ENCODE assay signal across 11 cellular contexts in genomic region chr10:117318909-117319308, GRCh38. TPM values are rescaled to one million over a fixed set of nuclear protein-coding genes. Genes with fewer than 3 reads are reported as not detected.
DNase-seq lines count a peak whose midpoint lies in the region; ATAC-seq, FAIRE-seq and TF ChIP-seq lines count a peak whose summit lies in the region.
"Had no signal": no experiment of that assay in that cellular context is flagged by ENCODE, and none has a peak within 500 bp of the region (broad histone marks: within the 10 kb centered on the region; RNA-seq: fewer than 3 reads in every experiment).

No MANE protein-coding gene starts in this region.

- no peaks in the 10 kb centered on the region for H3K27me3 ChIP-seq in H9 (ENCODE audit: insufficient read depth, low read length)
- H3K27me3 ChIP-seq in adipocyte (replicated peaks; ENCODE audit: control insufficient read depth, insufficient read depth, low read length) = no peaks in the 10 kb centered on the region
- H3K27me3 ChIP-seq in neuronal stem cell (ENCODE audit: control insufficient read depth in 3 of 3, insufficient read depth in 3 of 3, low read depth in 1 of 3, low read length in 3 of 3) = no peaks in the 10 kb centered on the region

- no peaks in the 10 kb centered on the region for H3K23me2 ChIP-seq in H9 (ENCODE audit: insufficient read length, low read depth, low read length, poor library complexity, severe bottlenecking)

- no peak overlapping the region for H2BK5ac ChIP-seq in H9 (ENCODE audit: insufficient read length, low read length)
- no peak overlapping the region for H2BK5ac ChIP-seq in neuronal stem cell (ENCODE audit: low read length)

- no peaks in the 10 kb centered on the region for H4K20me1 ChIP-seq in H9 (ENCODE audit: control insufficient read depth, insufficient read depth, insufficient read length)

- DNase-seq in AG10803 (ENCODE audit: low read depth) = peak; percentile 12
- no peak for DNase-seq in H9
- DNase-seq in adipocyte (ENCODE audit: low read depth) = peak; percentile 47
- no peak for DNase-seq in kidney
- DNase-seq in HK-2 (ENCODE audit: unreplicated experiment) = no peak
- no peak for DNase-seq in neuronal stem cell (ENCODE audit: low spot score)
- DNase-seq in NCI-H187 (lab: John Stamatoyannopoulos, UW) = no peak
- DNase-seq: activated CD8-positive, alpha-beta T cell treated with anti-CD3 and anti-CD28 coated beads, Interleukin-2, amount 10 ng/mL, durations not matched to agents 7 days and 5 days; NCI-H69 had no signal

- intact Hi-C loops in kidney (cut with DNase I) = no loop called here

- H3K9me3 ChIP-seq in H9 (ENCODE audit: control insufficient read depth, low read depth, low read length) = no peaks in the 10 kb centered on the region
- H3K9me3 ChIP-seq in adipocyte (ENCODE audit: control insufficient read depth, low read length) = no peaks in the 10 kb centered on the region
- no peaks in the 10 kb centered on the region for H3K9me3 ChIP-seq in kidney (ENCODE audit: control insufficient read depth in 1 of 2, low read length in 2 of 2)
- H3K9me3 ChIP-seq in neuronal stem cell (replicated peaks in 1 of 2; ENCODE audit: control insufficient read depth in 2 of 2, insufficient read depth in 1 of 2, low read depth in 1 of 2, low read length in 2 of 2) = no peaks in the 10 kb centered on the region

- H2BK120ac ChIP-seq in H9 (ENCODE audit: low read depth, low read length, poor library complexity, severe bottlenecking) (no peak overlapping the region), neuronal stem cell (ENCODE audit: low read depth, low read length) (no peak overlapping the region)

- H3K4me1 ChIP-seq in H9 (ENCODE audit: insufficient read depth, low read length) (no peaks in the 10 kb centered on the region; the same call in 1 of the 2 replicates), adipocyte (ENCODE audit: control insufficient read depth, insufficient read depth, low read length) (no peaks in the 10 kb centered on the region), kidney (ENCODE audit: control insufficient read depth in 1 of 2, insufficient read depth in 1 of 2, low read depth in 1 of 2, low read length in 2 of 2) (no peaks in the 10 kb centered on the region), neuronal stem cell (ENCODE audit: control insufficient read depth in 2 of 2, insufficient read depth in 1 of 2, low read depth in 1 of 2, low read length in 2 of 2) (no peaks in the 10 kb centered on the region)

- H3K79me1 ChIP-seq in H9 (ENCODE audit: insufficient read depth, low read depth, low read length, poor library complexity, severe bottlenecking) (no peaks in the 10 kb centered on the region), neuronal stem cell (ENCODE audit: low read depth, low read length) (no peaks in the 10 kb centered on the region)

- FAIRE-seq in kidney (lab: Jason Lieb, UNC) = peak; percentile 85

- H3K4me3 ChIP-seq in AG10803 (ENCODE audit: low read length) (no peak overlapping the region), adipocyte (ENCODE audit: low read length) (no peak overlapping the region), kidney (ENCODE audit: low read length in 2 of 2) (no peak overlapping the region), neuronal stem cell (ENCODE audit: low read length in 2 of 2) (no peak overlapping the region)
- H3K4me3 ChIP-seq: lung had no signal

- H3T11ph ChIP-seq in H9 (ENCODE audit: low read length) = no peak overlapping the region

- no peaks in the 10 kb centered on the region for H3K27me3 Mint-ChIP-seq in H9 (ENCODE audit: low read depth)

- H3K18ac ChIP-seq in H9 (ENCODE audit: insufficient read length, low read depth, low read length) (no peak overlapping the region), neuronal stem cell (ENCODE audit: low read length) (no peak overlapping the region)

- no peaks in the 10 kb centered on the region for H3K79me2 ChIP-seq in H9 (ENCODE audit: insufficient read depth, low read length)

- peaks cover 0 to 8% (median 0%) of the 10 kb centered on the region in 3 experiments; a peak in 3 of 7 replicates for H3K36me3 Mint-ChIP-seq in H9 (ENCODE audit: insufficient read depth in 1 of 3, low read depth in 3 of 3)

- H4K91ac ChIP-seq in H9 (ENCODE audit: insufficient read length, low read depth, low read length) (no peak overlapping the region), neuronal stem cell (ENCODE audit: low read depth, low read length, poor library complexity) (no peak overlapping the region)

- H3K23ac ChIP-seq in H9 (ENCODE audit: insufficient read length, low read depth, low read length) = no peak overlapping the region
- no peak overlapping the region for H3K23ac ChIP-seq in neuronal stem cell (ENCODE audit: low read depth, low read length, poor library complexity)

- TF ChIP-seq CTCF in AG10803 (conservative IDR thresholded peaks at IDR 0.05; ENCODE audit: low read length) = peak; percentile 59
- peak; percentile 48 for TF ChIP-seq CTCF in H9 (conservative IDR thresholded peaks at IDR 0.05)
- TF ChIP-seq CTCF in kidney (IDR thresholded peaks at IDR 0.05; ENCODE audit: borderline replicate concordance, extremely low read depth, insufficient read depth) = no peak

- H3K4ac ChIP-seq in H9 (ENCODE audit: low read depth, low read length) (no peak overlapping the region), neuronal stem cell (ENCODE audit: low read length) (no peak overlapping the region)

- H2BK20ac ChIP-seq in H9 (ENCODE audit: low read depth, low read length, poor library complexity, severe bottlenecking) = no peak overlapping the region

- H2AFZ ChIP-seq in H9 (ENCODE audit: low read length) (no peak overlapping the region), neuronal stem cell (ENCODE audit: low read length) (no peak overlapping the region)

- H4K5ac ChIP-seq in H9 (ENCODE audit: insufficient read length, low read depth, low read length) = no peak overlapping the region

- H3K4me1 Mint-ChIP-seq in H9 = peaks cover 18 to 19% of the 10 kb centered on the region in 2 experiments

- no peak overlapping the region for H3K9ac ChIP-seq in H9 (ENCODE audit: extremely low read depth, insufficient read length, low read length)
- no peak overlapping the region for H3K9ac ChIP-seq in adipocyte (ENCODE audit: low read length)
- H3K9ac ChIP-seq in kidney (ENCODE audit: low read length in 2 of 2) = no peak overlapping the region
- H3K9ac ChIP-seq in neuronal stem cell (ENCODE audit: low read depth, low read length, poor library complexity) = no peak overlapping the region

- H3K27ac ChIP-seq in H9 (ENCODE audit: insufficient read length, low read depth, low read length) (no peak overlapping the region), kidney (ENCODE audit: low read depth in 2 of 2, low read length in 2 of 2) (no peak overlapping the region), neuronal stem cell (replicated peaks; ENCODE audit: low read length) (no peak overlapping the region)

- H3K14ac ChIP-seq in H9 (ENCODE audit: insufficient read depth, low read length) (no peak overlapping the region), neuronal stem cell (ENCODE audit: low read length) (no peak overlapping the region)

- H3K9me3 Mint-ChIP-seq in H9 = no peaks in the 10 kb centered on the region

- H2AK5ac ChIP-seq in H9 (ENCODE audit: insufficient read length, low read length) (no peak overlapping the region), neuronal stem cell (ENCODE audit: low read depth, low read length) (no peak overlapping the region)

- H3K27ac Mint-ChIP-seq in H9 = no peak overlapping the region
- H3K27ac Mint-ChIP-seq: activated CD8-positive, alpha-beta T cell treated with anti-CD3 and anti-CD28 coated beads, Interleukin-2, amount 10 ng/mL, durations not matched to agents 7 days and 5 days had no signal

- H3K4me3 Mint-ChIP-seq in H9 = no peak overlapping the region
- H3K4me3 Mint-ChIP-seq: activated CD8-positive, alpha-beta T cell treated with anti-CD3 and anti-CD28 coated beads, Interleukin-2, amount 10 ng/mL, durations not matched to agents 7 days and 5 days had no signal

- H3K4me2 ChIP-seq in H9 (ENCODE audit: insufficient read depth, insufficient read length, low read length) = no peak overlapping the region
- H3K4me2 ChIP-seq in neuronal stem cell (ENCODE audit: insufficient read depth, low read length, poor library complexity, severe bottlenecking) = no peak overlapping the region

- H3K56ac ChIP-seq in H9 (ENCODE audit: insufficient read length, low read depth, low read length) = no peak overlapping the region

- ATAC-seq in HG03439 (IDR thresholded peaks at IDR 0.05; ENCODE audit: unreplicated experiment) = no peak
- ATAC-seq: activated CD8-positive, alpha-beta T cell treated with anti-CD3 and anti-CD28 coated beads, Interleukin-2, amount 10 ng/mL, durations not matched to agents 7 days and 5 days had no signal

- H2BK12ac ChIP-seq in H9 (ENCODE audit: insufficient read length, low read depth, low read length) (no peak overlapping the region), neuronal stem cell (ENCODE audit: low read length) (no peak overlapping the region)

- H2BK15ac ChIP-seq in H9 (ENCODE audit: low read depth, low read length) = no peak overlapping the region
- H2BK15ac ChIP-seq in neuronal stem cell (ENCODE audit: low read length) = no peak overlapping the region

- H3K36me3 ChIP-seq in adipocyte (ENCODE audit: control insufficient read depth, insufficient read depth, low read length, severe bottlenecking) (peaks cover 4% of the 10 kb centered on the region), kidney (ENCODE audit: control insufficient read depth in 1 of 2, insufficient read depth in 2 of 2, low read length in 2 of 2) (no peaks in the 10 kb centered on the region), neuronal stem cell (replicated peaks in 1 of 2; ENCODE audit: control insufficient read depth in 2 of 2, insufficient read depth in 2 of 2, low read length in 2 of 2) (peaks cover 0 to 32% of the 10 kb centered on the region in 2 donors)

- H4K8ac ChIP-seq in H9 (replicated peaks; ENCODE audit: insufficient read length, low read depth, low read length) = no peak overlapping the region
- H4K8ac ChIP-seq in neuronal stem cell (ENCODE audit: low read depth, low read length) = no peak overlapping the region

RNA-seq across cellular contexts. Expression of gene PDZD8, which starts 56.3 kb away (rescaled TPM):
- total RNA-seq in H9 (2021) = 36.0 and 38.2 TPM in 2 replicates
- total RNA-seq in kidney = 41.9 TPM
- 7.4 TPM for polyA plus RNA-seq in kidney (ENCODE audit: insufficient read depth, low read depth, low replicate concordance)
- 13.0 TPM for polyA plus RNA-seq in neuronal stem cell (2013, experiment 1 of 2)
- 12.7 TPM for polyA plus RNA-seq in neuronal stem cell (2013, experiment 2 of 2)

Comparison
In these comparisons a context has a peak if more than half of its experiments do, and no peak if none do; other contexts are left out.
1. DNase-seq: peak in AG10803 (single experiment) and adipocyte (single experiment); none in H9 (single experiment), kidney (single experiment), HK-2 (single experiment), neuronal stem cell (single experiment) and NCI-H187 (0 of 2).